ENCODE assay signal across 14 cellular contexts in the genomic region with DNA sequence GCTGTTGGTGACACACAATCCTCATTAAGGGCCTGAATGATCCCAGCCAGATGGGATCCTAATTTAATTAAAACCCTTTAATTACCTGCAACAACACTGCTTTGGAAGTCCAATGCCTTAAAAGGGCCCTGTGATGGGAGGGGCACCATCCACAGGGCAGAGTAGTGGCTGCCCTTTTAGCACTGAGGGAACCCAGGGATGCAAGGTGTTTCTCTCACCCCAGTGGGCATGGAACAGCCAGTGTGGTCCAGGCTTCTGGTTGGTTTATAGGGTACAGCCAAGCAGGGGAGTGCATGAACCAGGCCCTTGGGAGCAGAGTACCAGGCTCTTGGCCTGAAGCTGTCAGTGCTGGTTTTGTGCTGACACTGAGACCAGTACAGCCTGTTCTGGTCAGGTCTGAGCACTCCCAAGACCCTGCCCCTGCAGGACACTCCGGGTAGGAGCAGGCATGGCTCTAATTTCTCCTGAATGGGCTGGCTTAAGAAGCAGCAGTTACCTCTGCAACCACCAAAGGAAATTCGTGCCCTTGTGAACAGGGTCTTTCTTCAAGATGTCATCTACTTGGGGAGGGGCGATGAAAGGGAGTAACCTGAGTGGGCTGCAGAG. TPM values are rescaled to one million over a fixed set of nuclear protein-coding genes. Genes with fewer than 3 reads are reported as not detected.
DNase-seq lines count a peak whose midpoint lies in the region; ATAC-seq and TF ChIP-seq lines count a peak whose summit lies in the region.
"Had no signal": no experiment of that assay in that cellular context is flagged by ENCODE, and none has a peak within 500 bp of the region (broad histone marks: within the 10 kb centered on the region; RNA-seq: fewer than 3 reads in every experiment).

No MANE protein-coding gene starts in this region.

- no peak overlapping the region for H3K4me2 ChIP-seq in hepatocyte

- no peaks in the 10 kb centered on the region for H3K9me3 Mint-ChIP-seq in activated CD8-positive, alpha-beta T cell treated with anti-CD3 and anti-CD28 coated beads for 36 hours
- H3K9me3 Mint-ChIP-seq in activated CD8-positive, alpha-beta T cell treated with anti-CD3 and anti-CD28 coated beads, Interleukin-2, amount 10 ng/mL, durations not matched to agents 7 days and 5 days (ENCODE audit: insufficient read depth): no peaks in the 10 kb centered on the region

- H3K27ac Mint-ChIP-seq in activated CD8-positive, alpha-beta T cell treated with anti-CD3 and anti-CD28 coated beads for 36 hours: no peak overlapping the region
- H3K27ac Mint-ChIP-seq in activated CD8-positive, alpha-beta T cell treated with anti-CD3 and anti-CD28 coated beads, Interleukin-2, amount 10 ng/mL, durations not matched to agents 7 days and 5 days: no peak overlapping the region
- H3K27ac Mint-ChIP-seq: activated naive CD8-positive, alpha-beta T cell had no signal

- no peaks in the 10 kb centered on the region for H3K27me3 Mint-ChIP-seq in activated CD8-positive, alpha-beta T cell treated with anti-CD3 and anti-CD28 coated beads for 36 hours
- H3K27me3 Mint-ChIP-seq in activated CD8-positive, alpha-beta T cell treated with anti-CD3 and anti-CD28 coated beads, Interleukin-2, amount 10 ng/mL, durations not matched to agents 7 days and 5 days (ENCODE audit: low read depth): no peaks in the 10 kb centered on the region
- H3K27me3 Mint-ChIP-seq: activated naive CD8-positive, alpha-beta T cell had no signal

- no peaks in the 10 kb centered on the region for H4K20me1 ChIP-seq in hepatocyte (ENCODE audit: insufficient read depth, poor library complexity, severe bottlenecking)

- intact Hi-C loops in activated CD8-positive, alpha-beta T cell treated with anti-CD3 and anti-CD28 coated beads for 36 hours (cut with micrococcal nuclease): no loop called here
- intact Hi-C loops in Right ventricle myocardium inferior (cut with DNase I): no loop called here

- peaks cover 26 to 81% of the 10 kb centered on the region in 2 donors for H3K4me1 ChIP-seq in thoracic aorta (ENCODE audit: control insufficient read depth in 1 of 2, low read depth in 2 of 2)
- H3K4me1 ChIP-seq in hepatocyte (ENCODE audit: insufficient read depth): no peaks in the 10 kb centered on the region
- no peaks in the 10 kb centered on the region for H3K4me1 ChIP-seq in SJCRH30
- H3K4me1 ChIP-seq: stomach had no signal

- no peak overlapping the region for H3K4me3 Mint-ChIP-seq in activated CD8-positive, alpha-beta T cell treated with anti-CD3 and anti-CD28 coated beads for 36 hours
- H3K4me3 Mint-ChIP-seq in activated CD8-positive, alpha-beta T cell treated with anti-CD3 and anti-CD28 coated beads, Interleukin-2, amount 10 ng/mL, durations not matched to agents 7 days and 5 days: no peak overlapping the region
- H3K4me3 Mint-ChIP-seq: activated naive CD8-positive, alpha-beta T cell had no signal

- H3K27me3 ChIP-seq in thoracic aorta (replicated peaks; ENCODE audit: insufficient read depth) (no peaks in the 10 kb centered on the region), hepatocyte (no peaks in the 10 kb centered on the region), SJCRH30 (no peaks in the 10 kb centered on the region)
- H3K27me3 ChIP-seq: stomach had no signal

- H3K79me2 ChIP-seq in hepatocyte: no peaks in the 10 kb centered on the region

- no peak for TF ChIP-seq CTCF in activated CD8-positive, alpha-beta T cell treated with anti-CD3 and anti-CD28 coated beads for 36 hours (IDR thresholded peaks at IDR 0.05)
- TF ChIP-seq CTCF in thoracic aorta (IDR thresholded peaks at IDR 0.05) (peak; percentile 36), hepatocyte (IDR thresholded peaks at IDR 0.05; ENCODE audit: poor library complexity) (no peak)

- H2AFZ ChIP-seq in hepatocyte: no peak overlapping the region

- H3K36me3 ChIP-seq in thoracic aorta (no peaks in the 10 kb centered on the region), hepatocyte (replicated peaks; ENCODE audit: insufficient read depth, low read depth) (no peaks in the 10 kb centered on the region), SJCRH30 (no peaks in the 10 kb centered on the region)

- peak; percentile 45 for ATAC-seq in activated CD8-positive, alpha-beta T cell treated with anti-CD3 and anti-CD28 coated beads for 36 hours
- no peak for ATAC-seq in activated CD8-positive, alpha-beta T cell treated with anti-CD3 and anti-CD28 coated beads, Interleukin-2, amount 10 ng/mL, durations not matched to agents 7 days and 5 days
- ATAC-seq in esophagus mucosa (peak; percentile 63), thoracic aorta (ENCODE audit: insufficient number of reproducible peaks, low FRiP score, low read depth) (no peak), Right ventricle myocardium inferior (no peak)

- CTCF ChIA-PET in activated CD8-positive, alpha-beta T cell treated with anti-CD3 and anti-CD28 coated beads for 36 hours (lab: Charles Lee): interaction anchor here (1.5 to 1.7 kb wide), 2 partner anchors 9 to 110 kb away, joined by 3 to 4 read pairs; a partner anchor contains a TSS
- CTCF ChIA-PET in activated CD8-positive, alpha-beta T cell treated with anti-CD3 and anti-CD28 coated beads, Interleukin-2, amount 10 ng/mL, durations not matched to agents 7 days and 5 days (lab: Charles Lee): no interaction called here

- H3K9me3 ChIP-seq in thoracic aorta (no peaks in the 10 kb centered on the region), hepatocyte (ENCODE audit: low read depth) (no peaks in the 10 kb centered on the region), SJCRH30 (replicated peaks) (no peaks in the 10 kb centered on the region)
- H3K9me3 ChIP-seq: stomach had no signal

- H3K9me2 ChIP-seq in hepatocyte (replicated peaks; ENCODE audit: insufficient read depth): no peaks in the 10 kb centered on the region

- 45% methylated on average over 3 of the region's 3 CpGs for WGBS in hepatocyte (ENCODE audit: low lambda C conversion rate, missing lambda C conversion rate)

- POLR2A ChIA-PET in activated CD8-positive, alpha-beta T cell treated with anti-CD3 and anti-CD28 coated beads for 36 hours (lab: Charles Lee): no interaction called here
- POLR2A ChIA-PET in activated CD8-positive, alpha-beta T cell treated with anti-CD3 and anti-CD28 coated beads, Interleukin-2, amount 10 ng/mL, durations not matched to agents 7 days and 5 days (lab: Charles Lee): no interaction called here

- H3K36me3 Mint-ChIP-seq in activated CD8-positive, alpha-beta T cell treated with anti-CD3 and anti-CD28 coated beads for 36 hours (ENCODE audit: low read depth): no peaks in the 10 kb centered on the region
- no peaks in the 10 kb centered on the region for H3K36me3 Mint-ChIP-seq in activated CD8-positive, alpha-beta T cell treated with anti-CD3 and anti-CD28 coated beads, Interleukin-2, amount 10 ng/mL, durations not matched to agents 7 days and 5 days (ENCODE audit: low read depth)
- H3K36me3 Mint-ChIP-seq: activated naive CD8-positive, alpha-beta T cell had no signal

- DNase-seq in activated CD8-positive, alpha-beta T cell treated with anti-CD3 and anti-CD28 coated beads for 36 hours: no peak
- DNase-seq in activated CD8-positive, alpha-beta T cell treated with anti-CD3 and anti-CD28 coated beads, Interleukin-2, amount 10 ng/mL, durations not matched to agents 7 days and 5 days: no peak
- DNase-seq in NCI-H82 treated with DMSO at 0.1 percent for 48 hours (lab: John Stamatoyannopoulos, UW; ENCODE audit: unreplicated experiment) (peak; percentile 53), thoracic aorta (ENCODE audit: low spot score) (no peak), hepatocyte (ENCODE audit: low spot score) (no peak), SJCRH30 (no peak), Right ventricle myocardium inferior (ENCODE audit: missing footprints) (no peak)
- DNase-seq: activated CD4-positive, alpha-beta T cell treated with anti-CD3 and anti-CD28 coated beads, Interleukin-2, amount 50 U/mL, for 48 hours; kidney; SHP77 treated with DMSO at 0.1 percent for 48 hours; stimulated activated CD4-positive, alpha-beta T cell treated with anti-CD3 and anti-CD28 coated beads, Interleukin-1b, Interleukin-23, amount 100 ng/mL, for 48 hours; stomach had no signal

- no peaks in the 10 kb centered on the region for H3K4me1 Mint-ChIP-seq in activated CD8-positive, alpha-beta T cell treated with anti-CD3 and anti-CD28 coated beads for 36 hours (ENCODE audit: low read depth)
- H3K4me1 Mint-ChIP-seq in activated CD8-positive, alpha-beta T cell treated with anti-CD3 and anti-CD28 coated beads, Interleukin-2, amount 10 ng/mL, durations not matched to agents 7 days and 5 days (ENCODE audit: low read depth): peaks cover 4% of the 10 kb centered on the region

- H3K27ac ChIP-seq in thoracic aorta (peak overlapping the region; percentile 8 to 87), hepatocyte (no peak overlapping the region), SJCRH30 (no peak overlapping the region)
- H3K27ac ChIP-seq: stomach had no signal

- H3K4me3 ChIP-seq in thoracic aorta (no peak overlapping the region), hepatocyte (no peak overlapping the region), SJCRH30 (no peak overlapping the region)
- H3K4me3 ChIP-seq: stomach had no signal

RNA-seq across cellular contexts. Expression of a gene that starts 9.9 kb away (rescaled TPM):
- total RNA-seq in activated CD8-positive, alpha-beta T cell treated with anti-CD3 and anti-CD28 coated beads for 36 hours: under 1 TPM; 0.20 to 0.29 TPM
- total RNA-seq in activated CD8-positive, alpha-beta T cell treated with anti-CD3 and anti-CD28 coated beads, Interleukin-2, amount 10 ng/mL, durations not matched to agents 7 days and 5 days: not detected
- 0.16 TPM for total RNA-seq in esophagus mucosa
- 100 to 1,000 TPM in 1 of 2 donors, 10 to 100 TPM in 1; 61.7 to 131 TPM for total RNA-seq in thoracic aorta
- total RNA-seq in hepatocyte: 0.40 and 1.2 TPM in 2 replicates
- polyA plus RNA-seq in hepatocyte: 0.21 and 0.77 TPM in 2 replicates
- total RNA-seq in SJCRH30 (2014; rRNA removed; shearing (Covaris generic)): 1.0 and 1.2 TPM in 2 replicates
- 4.5 TPM for total RNA-seq in Right ventricle myocardium inferior

Comparison
In these comparisons a context has a peak if more than half of its experiments do, and no peak if none do; other contexts are left out.
1. ATAC-seq: peak in activated CD8-positive, alpha-beta T cell treated with anti-CD3 and anti-CD28 coated beads for 36 hours (single experiment) and esophagus mucosa (single experiment); none in activated CD8-positive, alpha-beta T cell treated with anti-CD3 and anti-CD28 coated beads, Interleukin-2, amount 10 ng/mL, durations not matched to agents 7 days and 5 days (single experiment), thoracic aorta (single experiment) and Right ventricle myocardium inferior (single experiment).
2. H3K27ac ChIP-seq: peak in thoracic aorta (2 of 2); none in hepatocyte (single experiment) and SJCRH30 (single experiment).
3. RNA of a gene that starts 9.9 kb away (total RNA-seq): 61.7 to 131 TPM in thoracic aorta; 4.5 TPM in Right ventricle myocardium inferior (single experiment), 0.40 to 1.2 TPM in hepatocyte, 1.0 to 1.2 TPM in SJCRH30, 0.20 to 0.29 TPM in activated CD8-positive, alpha-beta T cell treated with anti-CD3 and anti-CD28 coated beads for 36 hours, 0.16 TPM in esophagus mucosa (single experiment) and not detected in activated CD8-positive, alpha-beta T cell treated with anti-CD3 and anti-CD28 coated beads, Interleukin-2, amount 10 ng/mL, durations not matched to agents 7 days and 5 days; every median in the first group is over 10 times any median in the second.